ENCODE assay signal across 26 cellular contexts in genomic region chr7:81672872-81673271, GRCh38.
DNase-seq lines count a peak whose midpoint lies in the region; ATAC-seq, FAIRE-seq and TF ChIP-seq lines count a peak whose summit lies in the region.
"Had no signal": no experiment of that assay in that cellular context is flagged by ENCODE, and none has a peak within 500 bp of the region (broad histone marks: within the 10 kb centered on the region; RNA-seq: fewer than 3 reads in every experiment).

No MANE protein-coding gene starts in this region.

- FAIRE-seq in frontal cortex (lab: Jason Lieb, UNC) = no peak
- FAIRE-seq: bronchial epithelial cell, D721Med, endometrium, small intestine had no signal

- H3K36me3 Mint-ChIP-seq in WTC11 = no peaks in the 10 kb centered on the region
- no peaks in the 10 kb centered on the region for H3K36me3 Mint-ChIP-seq in neural crest cell (ENCODE audit: low read depth)
- H3K36me3 Mint-ChIP-seq in chondrocyte (ENCODE audit: low read depth) = peaks cover 2% of the 10 kb centered on the region
- H3K36me3 Mint-ChIP-seq: natural killer cell treated with Interleukin-12 subunit alpha and Interleukin-12 subunit beta and Interleukin-15 and Interleukin-18, amount 100 ng/mL, for 72 hours; stimulated activated memory B cell treated with anti-CD40 and anti-IgM and Interleukin-4, amounts not matched to agents 10 μg/mL and 1 μg/mL and 100 μg/mL, for 72 hours had no signal

- in situ Hi-C loops in G401 (cut with HindIII; ENCODE audit: low sequenced_read_pairs) = no loop called here

- H3K4me3 Mint-ChIP-seq in WTC11 (no peak overlapping the region; the same call in 1 of the 2 replicates), neural crest cell (peak overlapping the region; percentile 60), chondrocyte (ENCODE audit: unreplicated experiment) (no peak overlapping the region)
- H3K4me3 Mint-ChIP-seq: activated T-cell treated with anti-CD3 and anti-CD28 coated beads, Interleukin-2, amount 50 U/mL, for 4 hours; natural killer cell treated with Interleukin-12 subunit alpha and Interleukin-12 subunit beta and Interleukin-15 and Interleukin-18, amount 100 ng/mL, for 72 hours; stimulated activated memory B cell treated with anti-CD40 and anti-IgM and Interleukin-4, amounts not matched to agents 10 μg/mL and 1 μg/mL and 100 μg/mL, for 72 hours had no signal

- no peaks in the 10 kb centered on the region; the same call in 1 of the 2 replicates for H3K9me3 Mint-ChIP-seq in WTC11
- H3K9me3 Mint-ChIP-seq in neural crest cell = peaks cover 4% of the 10 kb centered on the region
- H3K9me3 Mint-ChIP-seq in chondrocyte (ENCODE audit: low read depth) = peaks cover 11% of the 10 kb centered on the region

- TF ChIP-seq CTCF in WTC11 (IDR thresholded peaks at IDR 0.05) = no peak
- TF ChIP-seq CTCF in neural crest cell (conservative IDR thresholded peaks at IDR 0.05) = no peak
- no peak for TF ChIP-seq CTCF in chondrocyte (IDR thresholded peaks at IDR 0.05)

- CTCF ChIA-PET in WTC11 (lab: Charles Lee) = interaction anchor here (1.2 to 1.7 kb wide), 2 partner anchors 16 to 98 kb away, joined by 3 to 6 read pairs; partner anchors contain the start of gene HGF

- DNase-seq in H4 (ENCODE audit: low spot score) (peak; percentile 40), M059J (ENCODE audit: low read depth) (peak; percentile 62), WTC11 (ENCODE audit: low spot score) (no peak), neural crest cell (ENCODE audit: low read depth, low spot score) (no peak), G401 (ENCODE audit: low spot score) (no peak), hepatic stellate cell (ENCODE audit: low spot score) (no peak), chondrocyte (ENCODE audit: low spot score) (no peak), frontal cortex (ENCODE audit: low spot score in 2 of 2) (no peak)
- DNase-seq: activated CD4-positive, CD25-positive, alpha-beta regulatory T cell treated with anti-CD3 and anti-CD28 coated beads, Interleukin-2, amount 50 U/mL, for 72 hours; activated naive CD4-positive, alpha-beta T cell; activated T-cell treated with anti-CD3 and anti-CD28 coated beads, Interleukin-2, amount 50 U/mL, for 4 hours; adrenal gland; GF-D8; left lung; midbrain; NCI-H146; NCI-H2227 treated with DMSO at 0.1 percent for 48 hours; PC-3; small intestine; testis; uterus had no signal

- H3K27ac Mint-ChIP-seq in WTC11 = peak overlapping the region; percentile 99
- peak overlapping the region; percentile 72 for H3K27ac Mint-ChIP-seq in neural crest cell (ENCODE audit: unreplicated experiment)
- H3K27ac Mint-ChIP-seq in chondrocyte (ENCODE audit: unreplicated experiment) = no peak overlapping the region
- H3K27ac Mint-ChIP-seq: natural killer cell treated with Interleukin-12 subunit alpha and Interleukin-12 subunit beta and Interleukin-15 and Interleukin-18, amount 100 ng/mL, for 72 hours; stimulated activated memory B cell treated with anti-CD40 and anti-IgM and Interleukin-4, amounts not matched to agents 10 μg/mL and 1 μg/mL and 100 μg/mL, for 72 hours had no signal

- peak; percentile 97 for ATAC-seq in WTC11
- ATAC-seq: activated T-cell treated with anti-CD3 and anti-CD28 coated beads, Interleukin-2, amount 50 U/mL, for 4 hours; left lung; natural killer cell treated with Interleukin-12 subunit alpha and Interleukin-12 subunit beta and Interleukin-15 and Interleukin-18, amount 100 ng/mL, for 72 hours; PC-3; stimulated activated memory B cell treated with anti-CD40 and anti-IgM and Interleukin-4, amounts not matched to agents 10 μg/mL and 1 μg/mL and 100 μg/mL, for 72 hours had no signal

- H3K4me1 Mint-ChIP-seq in WTC11 = peaks cover 72% of the 10 kb centered on the region
- peaks cover 29% of the 10 kb centered on the region for H3K4me1 Mint-ChIP-seq in neural crest cell
- peaks cover 38% of the 10 kb centered on the region for H3K4me1 Mint-ChIP-seq in chondrocyte (ENCODE audit: low read depth)
- H3K4me1 Mint-ChIP-seq: stimulated activated memory B cell treated with anti-CD40 and anti-IgM and Interleukin-4, amounts not matched to agents 10 μg/mL and 1 μg/mL and 100 μg/mL, for 72 hours had no signal

- POLR2A ChIA-PET in WTC11 (lab: Charles Lee) = no interaction called here

- no peaks in the 10 kb centered on the region for H3K27me3 Mint-ChIP-seq in WTC11 (ENCODE audit: low read depth)
- no peaks in the 10 kb centered on the region for H3K27me3 Mint-ChIP-seq in neural crest cell (ENCODE audit: low read depth)
- no peaks in the 10 kb centered on the region for H3K27me3 Mint-ChIP-seq in chondrocyte (ENCODE audit: low read depth)
- H3K27me3 Mint-ChIP-seq: natural killer cell treated with Interleukin-12 subunit alpha and Interleukin-12 subunit beta and Interleukin-15 and Interleukin-18, amount 100 ng/mL, for 72 hours; stimulated activated memory B cell treated with anti-CD40 and anti-IgM and Interleukin-4, amounts not matched to agents 10 μg/mL and 1 μg/mL and 100 μg/mL, for 72 hours had no signal

TF ChIP-seq in WTC11, 78 proteins besides CTCF, POLR2A, EP300 and RAD21:
- TF ChIP-seq ZNF512 (CRISPR knock-in tag; IDR thresholded peaks at IDR 0.05; ENCODE audit: borderline replicate concordance) (no peak), TEAD1 (CRISPR knock-in tag; IDR thresholded peaks at IDR 0.05) (0 out of 2 replicates have a peak, but pooled peaks have one; percentile 44)

Comparison
In these comparisons a context has a peak if more than half of its experiments do, and no peak if none do; other contexts are left out.
1. DNase-seq: peak in H4 (single experiment) and M059J (single experiment); none in WTC11 (single experiment), neural crest cell (single experiment), G401 (single experiment), hepatic stellate cell (single experiment), chondrocyte (single experiment) and frontal cortex (0 of 2).